ENCODE assay signal across 8 cellular contexts in genomic region chr12:96194572-96194889, GRCh38. TPM values are rescaled to one million over a fixed set of nuclear protein-coding genes. Genes with fewer than 3 reads are reported as not detected.
DNase-seq lines count a peak whose midpoint lies in the region; ATAC-seq, FAIRE-seq and TF ChIP-seq lines count a peak whose summit lies in the region.

No MANE protein-coding gene starts in this region.

- H2BK120ac ChIP-seq in H1 (replicated peaks; ENCODE audit: low read depth, low read length): no peak overlapping the region

- H3K79me2 ChIP-seq in H1 (ENCODE audit: control insufficient read depth in 1 of 2, insufficient read depth in 2 of 2, low read length in 2 of 2): no peaks in the 10 kb centered on the region; a peak in 1 of 4 replicates
- H3K79me2 ChIP-seq in parathyroid adenoma: no peaks in the 10 kb centered on the region

- no peak overlapping the region for H4K91ac ChIP-seq in H1 (replicated peaks; ENCODE audit: insufficient read length, low read length)

- peaks cover 70% of the 10 kb centered on the region for H3K4me1 Mint-ChIP-seq in activated T-cell treated with anti-CD3 and anti-CD28 coated beads, Interleukin-2, amount 50 U/mL, for 72 hours (ENCODE audit: low read depth)
- H3K4me1 Mint-ChIP-seq in IgD-negative memory B cell: peaks cover 45 to 61% (median 48%) of the 10 kb centered on the region in 3 donors

- H3K4me3 Mint-ChIP-seq in activated T-cell treated with anti-CD3 and anti-CD28 coated beads, Interleukin-2, amount 50 U/mL, for 72 hours: peak overlapping the region; percentile 90 to 92
- H3K4me3 Mint-ChIP-seq in IgD-negative memory B cell: peak overlapping the region; percentile 86 to 100 (median 96)

- H3K9me3 ChIP-seq in H1 (ENCODE audit: insufficient read depth in 2 of 2, low read depth in 1 of 2, low read length in 1 of 2) (no peaks in the 10 kb centered on the region), parathyroid adenoma (ENCODE audit: control insufficient read depth, low read length) (no peaks in the 10 kb centered on the region)

- TF ChIP-seq CTCF in H1 (IDR thresholded peaks at IDR 0.05; ENCODE audit: control extremely low read depth in 1 of 3, insufficient read depth in 1 of 3, low read depth in 1 of 3, low read length in 3 of 3) (no peak), parathyroid adenoma (IDR thresholded peaks at IDR 0.05) (no peak)

- FAIRE-seq in H1 (lab: Jason Lieb, UNC): no peak

- no peaks in the 10 kb centered on the region for H3K79me1 ChIP-seq in H1 (ENCODE audit: low read depth, low read length)

- H3K4me3 ChIP-seq in H1 (ENCODE audit: extremely low read depth in 1 of 4, insufficient read depth in 2 of 4, low read depth in 3 of 4, low read length in 4 of 4) (peak overlapping the region; percentile 70 to 87 (median 79)), parathyroid adenoma (ENCODE audit: low read depth, low read length) (peak overlapping the region; percentile 78)

- H3K9me3 Mint-ChIP-seq in activated T-cell treated with anti-CD3 and anti-CD28 coated beads, Interleukin-2, amount 50 U/mL, for 72 hours: peaks cover 2 to 3% of the 10 kb centered on the region in 2 donors
- no peaks in the 10 kb centered on the region for H3K9me3 Mint-ChIP-seq in IgD-negative memory B cell

- no peak overlapping the region for H2AK5ac ChIP-seq in H1 (ENCODE audit: low read depth, low read length)

- peak overlapping the region; percentile 87 to 96 for H3K4me2 ChIP-seq in H1 (ENCODE audit: insufficient read depth in 1 of 2, low read depth in 2 of 2, low read length in 2 of 2)
- peak overlapping the region; percentile 85 for H3K4me2 ChIP-seq in parathyroid adenoma (ENCODE audit: low read length)

- no peak overlapping the region for H3K23ac ChIP-seq in H1 (ENCODE audit: insufficient read length)

- H4K5ac ChIP-seq in H1 (ENCODE audit: insufficient read length, low read depth, low read length): no peak overlapping the region

- no peak for TF ChIP-seq EP300 in H1 (IDR thresholded peaks at IDR 0.05; ENCODE audit: borderline replicate concordance in 1 of 2, low read depth in 2 of 2, low read length in 2 of 2)

- DNase-seq in activated T-cell treated with anti-CD3 and anti-CD28 coated beads, Interleukin-2, amount 50 U/mL, for 72 hours: no peak
- DNase-seq in activated T-cell treated with anti-CD3 and anti-CD28 coated beads for 4 hours: no peak
- DNase-seq in H1 (ENCODE audit: low read depth in 1 of 2, low spot score in 2 of 2): no peak
- no peak for DNase-seq in head of caudate nucleus
- no peak for DNase-seq in NCI-H446 (lab: John Stamatoyannopoulos, UW)

- H2AFZ ChIP-seq in H1 (ENCODE audit: low read length): 0 out of 2 replicates have a peak overlapping the region, but pooled peaks have one; percentile 92
- peak overlapping the region; percentile 86 for H2AFZ ChIP-seq in parathyroid adenoma

- peak overlapping the region; percentile 90 for H3K27ac Mint-ChIP-seq in activated T-cell treated with anti-CD3 and anti-CD28 coated beads, Interleukin-2, amount 50 U/mL, for 72 hours
- H3K27ac Mint-ChIP-seq in IgD-negative memory B cell: peak overlapping the region; percentile 83 to 99 (median 95)

- 0 out of 2 replicates have a peak overlapping the region, but pooled peaks have one; percentile 32 for H3K18ac ChIP-seq in H1 (ENCODE audit: extremely low read depth, low read length)

- H3K9ac ChIP-seq in H1 (replicated peaks in 1 of 4; ENCODE audit: extremely low read depth in 1 of 4, low read depth in 3 of 4, low read length in 3 of 4) (no peak overlapping the region; a peak in 1 of 7 replicates), parathyroid adenoma (no peak overlapping the region)

- CTCF ChIA-PET in H1 (lab: Charles Lee; ENCODE audit: partially characterized antibody): interaction anchor here (1.2 kb wide), 1 partner anchor 133 kb away, joined by 3 read pairs; no protein-coding TSS in a partner anchor

- H3K27me3 ChIP-seq in H1 (replicated peaks in 1 of 4; ENCODE audit: control insufficient read depth in 3 of 4, extremely low read depth in 1 of 4, insufficient read depth in 3 of 4, low read length in 3 of 4) (peaks cover 0 to 10% (median 6%) of the 10 kb centered on the region in 4 experiments; a peak in 5 of 7 replicates), parathyroid adenoma (ENCODE audit: control insufficient read depth, insufficient read depth, low read length) (no peaks in the 10 kb centered on the region)

- H3K36me3 Mint-ChIP-seq in activated T-cell treated with anti-CD3 and anti-CD28 coated beads, Interleukin-2, amount 50 U/mL, for 72 hours (ENCODE audit: insufficient read depth in 2 of 2): peaks cover 6 to 10% of the 10 kb centered on the region in 2 donors
- H3K36me3 Mint-ChIP-seq in IgD-negative memory B cell: no peaks in the 10 kb centered on the region

- peaks cover 4% of the 10 kb centered on the region for H3K27me3 Mint-ChIP-seq in activated T-cell treated with anti-CD3 and anti-CD28 coated beads, Interleukin-2, amount 50 U/mL, for 72 hours (ENCODE audit: low read depth)
- H3K27me3 Mint-ChIP-seq in IgD-negative memory B cell: no peaks in the 10 kb centered on the region

- H2BK5ac ChIP-seq in H1 (ENCODE audit: low read depth, low read length): no peak overlapping the region

- H2BK15ac ChIP-seq in H1 (ENCODE audit: low read length): no peak overlapping the region

- H3K4me1 ChIP-seq in H1 (replicated peaks in 1 of 4; ENCODE audit: control insufficient read depth in 3 of 4, insufficient read depth in 4 of 4, low read length in 3 of 4) (peaks cover 0 to 2% (median 1%) of the 10 kb centered on the region in 4 experiments; a peak in 4 of 7 replicates), parathyroid adenoma (no peaks in the 10 kb centered on the region)

- ATAC-seq in activated T-cell treated with anti-CD3 and anti-CD28 coated beads, Interleukin-2, amount 50 U/mL, for 72 hours (replicated peaks in 1 of 2): no peak
- ATAC-seq in HG03469 (IDR thresholded peaks at IDR 0.05; ENCODE audit: unreplicated experiment): no peak

- H4K20me1 ChIP-seq in H1 (replicated peaks in 1 of 2; ENCODE audit: control insufficient read depth in 1 of 2, insufficient read depth in 2 of 2, low read length in 2 of 2): no peaks in the 10 kb centered on the region

- no peak overlapping the region for H3K14ac ChIP-seq in H1 (ENCODE audit: insufficient read length)

- H3K36me3 ChIP-seq in H1 (ENCODE audit: control insufficient read depth in 2 of 4, insufficient read depth in 4 of 4, low read length in 3 of 4): no peaks in the 10 kb centered on the region
- no peaks in the 10 kb centered on the region for H3K36me3 ChIP-seq in parathyroid adenoma (ENCODE audit: control insufficient read depth, insufficient read depth, low read length)

- H2BK20ac ChIP-seq in H1 (ENCODE audit: low read length): no peak overlapping the region

- H3K4ac ChIP-seq in H1 (replicated peaks; ENCODE audit: insufficient read length, low read depth, low read length): no peak overlapping the region

- WGBS in H1 (ENCODE audit: extremely low coverage in 1 of 2, insufficient coverage in 1 of 2, insufficient read length in 1 of 2, insufficient replicate concordance in 2 of 2, low coverage in 1 of 2, low lambda C conversion rate in 2 of 2, missing lambda C conversion rate in 1 of 2), 2 experiments: 0% methylated on average over 7 of the region's 24 CpGs; no CpG with 5 or more reads in 1 of the 2 experiments

- intact Hi-C loops in head of caudate nucleus (cut with DNase I): no loop called here

- peaks cover 14% of the 10 kb centered on the region; the same call in 1 of the 2 replicates for H3K23me2 ChIP-seq in H1 (ENCODE audit: low read depth, low read length)

- no peak for TF ChIP-seq RAD21 in H1 (IDR thresholded peaks at IDR 0.05 in 1 of 2, conservative IDR thresholded peaks at IDR 0.05 in 1 of 2; ENCODE audit: low read depth in 2 of 2, low read length in 2 of 2)

- no peak overlapping the region for H3K56ac ChIP-seq in H1 (replicated peaks; ENCODE audit: insufficient read length, low read depth, low read length)

- H2BK12ac ChIP-seq in H1 (ENCODE audit: low read depth, low read length): no peak overlapping the region

- H4K8ac ChIP-seq in H1 (ENCODE audit: extremely low read depth, insufficient read depth, low read length): no peak overlapping the region; the same call in 1 of the 2 replicates

- POLR2A ChIA-PET in H1 (lab: Charles Lee; ENCODE audit: partially characterized antibody): interaction anchor here (1.9 kb wide), 1 partner anchor 16 kb away, joined by 11 read pairs; no protein-coding TSS in a partner anchor

- no peak for TF ChIP-seq POLR2A in H1 (IDR thresholded peaks at IDR 0.05; ENCODE audit: control extremely low read depth in 1 of 2, low read depth in 2 of 2, low read length in 2 of 2)

- no peak overlapping the region for H3K27ac ChIP-seq in H1 (ENCODE audit: low read depth, low read length)
- peak overlapping the region; percentile 63 for H3K27ac ChIP-seq in parathyroid adenoma

TF ChIP-seq in H1, 55 proteins besides CTCF, POLR2A, EP300 and RAD21:
- TF ChIP-seq CHD1 (IDR thresholded peaks at IDR 0.05; ENCODE audit: low read depth, low read length) (no peak), GABPA (IDR thresholded peaks at IDR 0.05; ENCODE audit: borderline replicate concordance, insufficient read depth, low read length) (no peak), RXRA (IDR thresholded peaks at IDR 0.05; ENCODE audit: insufficient read depth, low read depth, low read length) (no peak)

RNA-seq across cellular contexts. Expression of gene ELK3, which starts 0.4 kb away (rescaled TPM):
- total RNA-seq in activated T-cell treated with anti-CD3 and anti-CD28 coated beads, Interleukin-2, amount 50 U/mL, for 72 hours: 10 to 100 TPM; 31.2 to 34.9 TPM
- 17.9 TPM for polyA plus RNA-seq in IgD-negative memory B cell
- total RNA-seq in H1 (2021; fragmentation: NEBNext Ultra II Directional; extraction: Animal tissue kit (Norgen Biotek cat#: 25700)): 13.3 and 14.3 TPM in 2 replicates
- polyA plus RNA-seq in H1 (2011; rRNA removed): 3.5 and 4.4 TPM in 2 replicates
- 3.7 TPM for polyA plus RNA-seq in H1 (2011; cell fraction: cytosol; rRNA removed)
- 29.8 TPM for polyA plus RNA-seq in H1 (2011; cell fraction: nucleus; rRNA removed)
- polyA plus RNA-seq in H1 (2012, experiment 1 of 2): 5.1 to 7.2 TPM (median 6.9 TPM) in 4 replicates
- polyA plus RNA-seq in H1 (2012, experiment 2 of 2): 0.77 TPM
- 20.7 TPM for polyA plus RNA-seq in H1 (2013, experiment 1 of 2)
- 19.2 TPM for polyA plus RNA-seq in H1 (2013, experiment 2 of 2)
- 8.6 and 9.1 TPM in 2 replicates for polyA minus RNA-seq in H1 (2011; rRNA and poly(A)+ RNA removed)
- 6.9 TPM for polyA minus RNA-seq in H1 (2011; cell fraction: cytosol; rRNA and poly(A)+ RNA removed)
- 15.2 TPM for polyA minus RNA-seq in H1 (2011; cell fraction: nucleus; rRNA and poly(A)+ RNA removed)
